ENCODE assay signal across 23 cellular contexts in the genomic region with DNA sequence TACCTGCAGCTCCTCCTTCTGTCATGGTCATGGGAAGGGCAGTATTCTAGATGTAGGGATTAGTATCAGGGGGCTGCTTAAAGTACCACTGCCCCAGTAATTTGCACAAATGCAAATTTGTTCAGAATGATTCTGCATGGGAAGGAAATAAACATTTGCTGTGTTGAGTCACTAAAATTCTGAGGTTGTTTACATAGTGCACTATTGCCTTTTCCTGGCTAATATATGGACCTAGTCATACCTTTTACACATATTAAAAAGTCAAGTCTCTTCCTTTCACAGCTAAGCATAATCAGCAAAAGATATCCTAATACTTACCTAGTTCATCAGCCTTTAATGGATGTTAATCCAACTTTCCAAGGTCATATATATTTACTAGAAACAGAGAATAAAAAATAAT.
"Had no signal": no experiment of that assay in that cellular context is flagged by ENCODE, and none has a peak within 500 bp of the region (broad histone marks: within the 10 kb centered on the region; RNA-seq: fewer than 3 reads in every experiment).

No MANE protein-coding gene starts in this region.

- H3K27ac ChIP-seq: HL-60, RWPE1, SJCRH30 had no signal

- H3K9me3 ChIP-seq: SJCRH30 had no signal

- H3K4me1 ChIP-seq: SJCRH30 had no signal

- H3K4me3 ChIP-seq: SJCRH30 had no signal

- ATAC-seq: Panc1, SK-N-SH treated with all-trans-retinoic acid at 6 μM for 48 hours had no signal

- H3K27me3 ChIP-seq: SJCRH30 had no signal

- H3K36me3 ChIP-seq: SJCRH30 had no signal

- FAIRE-seq: HTR-8/SVneo had no signal

- DNase-seq: KBM-7, MV-4-11, NCI-H1048, NCI-H1105 treated with DMSO at 0.1 percent for 48 hours, NCI-H1417 treated with DMSO at 0.1 percent for 48 hours, NCI-H146, NCI-H187, NCI-H2029, NCI-H2081 treated with DMSO at 0.1 percent for 48 hours, NCI-H2171, NCI-H226, NCI-H446, NCI-H510A, NCI-H524 treated with DMSO at 0.1 percent for 48 hours, NCI-H69, NCI-H774, SHP77, SJCRH30 had no signal
